In the genomic region with DNA sequence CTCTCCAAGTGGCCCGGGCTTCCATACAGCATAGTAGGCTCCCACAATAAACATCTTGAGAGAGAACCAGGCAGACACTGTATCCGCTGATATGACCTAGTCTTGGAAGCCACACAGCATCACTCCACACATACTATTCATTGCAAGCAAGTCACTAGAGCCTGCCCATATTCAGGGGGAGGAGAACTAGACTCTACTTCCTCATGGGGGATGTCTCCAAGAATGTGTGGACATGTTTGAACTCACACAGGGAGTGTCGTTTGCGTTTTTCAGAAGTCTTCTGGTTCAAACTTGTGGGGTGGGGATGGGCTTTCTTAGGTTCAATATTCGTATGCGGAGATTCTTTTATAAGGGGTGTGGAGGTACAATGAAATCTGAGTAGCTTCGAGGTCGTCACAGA, we compare ENCODE assay signal across 27 cellular contexts.
DNase-seq lines count a peak whose midpoint lies in the region; ATAC-seq, FAIRE-seq and TF ChIP-seq lines count a peak whose summit lies in the region.
"Had no signal": no experiment of that assay in that cellular context is flagged by ENCODE, and none has a peak within 500 bp of the region (broad histone marks: within the 10 kb centered on the region; RNA-seq: fewer than 3 reads in every experiment).

No MANE protein-coding gene starts in this region.

- H3K9me3 ChIP-seq in BLaER1 treated with 17β-estradiol and CSF1 and Interleukin-3, amounts not matched to agents 10 nM and 100 nM (replicated peaks in 1 of 11), result peaks cover 24 to 36% (median 32%) of the 10 kb centered on the region in 11 experiments
- H3K9me3 ChIP-seq: Caco-2, MG63 had no signal

- peak overlapping the region; percentile 53 to 90 (median 78); a peak in 21 of 22 replicates for H3K27ac ChIP-seq in BLaER1 treated with 17β-estradiol and CSF1 and Interleukin-3, amounts not matched to agents 10 nM and 100 nM
- H3K27ac ChIP-seq: HL-60 had no signal

- no peaks in the 10 kb centered on the region for H3K36me3 Mint-ChIP-seq in osteocyte (ENCODE audit: unreplicated experiment)
- H3K36me3 Mint-ChIP-seq: CD4-positive, alpha-beta memory T cell had no signal

- peaks cover 0 to 8% (median 0%) of the 10 kb centered on the region in 11 experiments; a peak in 2 of 22 replicates for H3K36me3 ChIP-seq in BLaER1 treated with 17β-estradiol and CSF1 and Interleukin-3, amounts not matched to agents 10 nM and 100 nM
- H3K36me3 ChIP-seq in bronchial epithelial cell (ENCODE audit: control insufficient read depth, insufficient read depth, low read length), result no peaks in the 10 kb centered on the region
- H3K36me3 ChIP-seq: MG63 had no signal

- TF ChIP-seq CTCF in bronchial epithelial cell (IDR thresholded peaks at IDR 0.05; ENCODE audit: insufficient read depth, low read length, severe bottlenecking) (no peak), osteocyte (IDR thresholded peaks at IDR 0.05) (no peak)

- H3K4me3 Mint-ChIP-seq in osteocyte (ENCODE audit: unreplicated experiment), result no peak overlapping the region
- H3K4me3 Mint-ChIP-seq: CD4-positive, alpha-beta memory T cell had no signal

- H3K4me2 ChIP-seq in BLaER1 treated with 17β-estradiol and CSF1 and Interleukin-3, amounts not matched to agents 10 nM and 100 nM, result peak overlapping the region; percentile 79 to 90 (median 85)

- FAIRE-seq in bronchial epithelial cell (lab: Jason Lieb, UNC), result peak; percentile 58
- FAIRE-seq: A204.1, GM12891, HepG2, K562 had no signal

- peaks cover 36% of the 10 kb centered on the region for H3K4me1 Mint-ChIP-seq in osteocyte (ENCODE audit: unreplicated experiment)
- H3K4me1 Mint-ChIP-seq: CD4-positive, alpha-beta memory T cell had no signal

- no peaks in the 10 kb centered on the region for H3K9me3 Mint-ChIP-seq in osteocyte (ENCODE audit: unreplicated experiment)

- peak overlapping the region in 3 of 10 experiments; percentile 13 to 50 (median 24); a peak in 4 of 20 replicates for H3K4me3 ChIP-seq in BLaER1 treated with 17β-estradiol and CSF1 and Interleukin-3, amounts not matched to agents 10 nM and 100 nM
- H3K4me3 ChIP-seq in bronchial epithelial cell (ENCODE audit: low read depth, low read length), result no peak overlapping the region
- H3K4me3 ChIP-seq: K562, MG63 had no signal

- H3K27ac Mint-ChIP-seq in osteocyte (ENCODE audit: unreplicated experiment), result peak overlapping the region; percentile 81
- H3K27ac Mint-ChIP-seq: CD4-positive, alpha-beta memory T cell had no signal

- peaks cover 0 to 8% (median 0%) of the 10 kb centered on the region in 11 experiments; a peak in 1 of 22 replicates for H3K27me3 ChIP-seq in BLaER1 treated with 17β-estradiol and CSF1 and Interleukin-3, amounts not matched to agents 10 nM and 100 nM
- H3K27me3 ChIP-seq in bronchial epithelial cell (ENCODE audit: control insufficient read depth, insufficient read depth, low read length), result no peaks in the 10 kb centered on the region
- H3K27me3 ChIP-seq: MG63 had no signal

- H4K20me1 ChIP-seq in BLaER1 treated with 17β-estradiol and CSF1 and Interleukin-3, amounts not matched to agents 10 nM and 100 nM, result no peaks in the 10 kb centered on the region

- H3K9ac ChIP-seq in BLaER1 treated with 17β-estradiol and CSF1 and Interleukin-3, amounts not matched to agents 10 nM and 100 nM, result peak overlapping the region; percentile 52 to 70 (median 66); a peak in 19 of 22 replicates

- ATAC-seq in HG03095 (IDR thresholded peaks at IDR 0.05; ENCODE audit: unreplicated experiment), result no peak
- ATAC-seq: HepG2, K562, PC-3 had no signal

- DNase-seq in MV-4-11 (lab: John Stamatoyannopoulos, UW) (peak; percentile 49), bronchial epithelial cell (ENCODE audit: low read depth) (peak; percentile 56), osteocyte (ENCODE audit: extremely low spot score, unreplicated experiment) (no peak), NCI-H1092 treated with DMSO at 0.1 percent for 48 hours (lab: John Stamatoyannopoulos, UW) (no peak)
- no peak for DNase-seq in activated CD4-positive, alpha-beta T cell treated with anti-CD3 and anti-CD28 coated beads, Interleukin-2, amount 50 U/mL, for 1 hour
- DNase-seq: Caco-2; CD4-positive, alpha-beta memory T cell; DND-41; H7; NCI-H1694; NCI-H2081; NCI-H2171; NCI-H345; NCI-H524; NCI-H774; NK-92 treated with Interleukin-12 subunit alpha and Interleukin-12 subunit beta, amount 100 ng/mL, for 24 hours; RPMI8226; SHP77 had no signal

- peaks cover 41 to 59% (median 50%) of the 10 kb centered on the region in 10 experiments for H3K4me1 ChIP-seq in BLaER1 treated with 17β-estradiol and CSF1 and Interleukin-3, amounts not matched to agents 10 nM and 100 nM
- H3K4me1 ChIP-seq: Caco-2 had no signal

- H3K27me3 Mint-ChIP-seq in osteocyte (ENCODE audit: unreplicated experiment), result no peaks in the 10 kb centered on the region

Comparison
In these comparisons a context has a peak if more than half of its experiments do, and no peak if none do; other contexts are left out.
1. DNase-seq: peak in MV-4-11 (single experiment) and bronchial epithelial cell (single experiment); none in osteocyte (single experiment), activated CD4-positive, alpha-beta T cell treated with anti-CD3 and anti-CD28 coated beads, Interleukin-2, amount 50 U/mL, for 1 hour (single experiment) and NCI-H1092 treated with DMSO at 0.1 percent for 48 hours (single experiment).